ENCODE assay signal across 7 cellular contexts in genomic region chr4:169080970-169081369, GRCh38.
DNase-seq lines count a peak whose midpoint lies in the region; ATAC-seq and TF ChIP-seq lines count a peak whose summit lies in the region.

No MANE protein-coding gene starts in this region.

- ATAC-seq in HG02763 (IDR thresholded peaks at IDR 0.05; ENCODE audit: unreplicated experiment) (peak; percentile 1), upper lobe of left lung (ENCODE audit: low FRiP score in 2 of 2) (peak in 1 of 2 donors; percentile 47)
- ATAC-seq in activated CD4-positive, alpha-beta T cell treated with anti-CD3 and anti-CD28 coated beads for 36 hours: no peak

- no peak for TF ChIP-seq EP300 in upper lobe of left lung (IDR thresholded peaks at IDR 0.05)

- peaks cover 24% of the 10 kb centered on the region for H3K4me1 ChIP-seq in adipocyte (ENCODE audit: control insufficient read depth, insufficient read depth, low read length)
- H3K4me1 ChIP-seq in upper lobe of left lung: peaks cover 14 to 21% (median 21%) of the 10 kb centered on the region in 4 donors

- no peaks in the 10 kb centered on the region for H3K36me3 Mint-ChIP-seq in activated CD4-positive, alpha-beta T cell treated with anti-CD3 and anti-CD28 coated beads for 36 hours (ENCODE audit: low read depth)

- peak overlapping the region; percentile 65 for H3K27ac ChIP-seq in layer of hippocampus (ENCODE audit: low read depth, low read length)
- peak overlapping the region in 3 of 4 donors; percentile 68 to 80 (median 74) for H3K27ac ChIP-seq in upper lobe of left lung

- H3K4me3 Mint-ChIP-seq in activated CD4-positive, alpha-beta T cell treated with anti-CD3 and anti-CD28 coated beads for 36 hours: no peak overlapping the region

- TF ChIP-seq CTCF in upper lobe of left lung (IDR thresholded peaks at IDR 0.05): no peak

- WGBS in upper lobe of left lung, 2 donors: 1 to 2% methylated on average over 2 of the region's 2 CpGs

- H3K27me3 ChIP-seq in adipocyte (replicated peaks; ENCODE audit: control insufficient read depth, insufficient read depth, low read length) (no peaks in the 10 kb centered on the region), layer of hippocampus (ENCODE audit: control insufficient read depth, insufficient read depth, low read length) (no peaks in the 10 kb centered on the region), upper lobe of left lung (no peaks in the 10 kb centered on the region)

- peak overlapping the region; percentile 60 for H3K4me3 ChIP-seq in adipocyte (ENCODE audit: low read length)
- H3K4me3 ChIP-seq in upper lobe of left lung: no peak overlapping the region

- no peaks in the 10 kb centered on the region for H3K9me3 Mint-ChIP-seq in activated CD4-positive, alpha-beta T cell treated with anti-CD3 and anti-CD28 coated beads for 36 hours (ENCODE audit: low read depth)

- H3K9ac ChIP-seq in adipocyte (ENCODE audit: low read length): peak overlapping the region; percentile 73

- peaks cover 14% of the 10 kb centered on the region for H3K27me3 Mint-ChIP-seq in activated CD4-positive, alpha-beta T cell treated with anti-CD3 and anti-CD28 coated beads for 36 hours

- H3K27ac Mint-ChIP-seq in activated CD4-positive, alpha-beta T cell treated with anti-CD3 and anti-CD28 coated beads for 36 hours: no peak overlapping the region

- DNase-seq in adipocyte (ENCODE audit: low read depth): peak; percentile 87
- no peak for DNase-seq in upper lobe of left lung
- DNase-seq in NCI-H1105 treated with DMSO at 0.1 percent for 48 hours (lab: John Stamatoyannopoulos, UW): no peak
- no peak for DNase-seq in SW480 (ENCODE audit: low spot score)
- no peak for DNase-seq in activated CD4-positive, alpha-beta T cell treated with anti-CD3 and anti-CD28 coated beads for 36 hours

- H3K36me3 ChIP-seq in adipocyte (ENCODE audit: control insufficient read depth, insufficient read depth, low read length, severe bottlenecking): peaks cover 13% of the 10 kb centered on the region
- H3K36me3 ChIP-seq in upper lobe of left lung: no peaks in the 10 kb centered on the region

- H3K9me3 ChIP-seq in adipocyte (ENCODE audit: control insufficient read depth, low read length) (no peaks in the 10 kb centered on the region), upper lobe of left lung (no peaks in the 10 kb centered on the region)

- POLR2A ChIA-PET in activated CD4-positive, alpha-beta T cell treated with anti-CD3 and anti-CD28 coated beads for 36 hours (lab: Charles Lee): no interaction called here

- H3K4me1 Mint-ChIP-seq in activated CD4-positive, alpha-beta T cell treated with anti-CD3 and anti-CD28 coated beads for 36 hours: peaks cover 14% of the 10 kb centered on the region

- CTCF ChIA-PET in activated CD4-positive, alpha-beta T cell treated with anti-CD3 and anti-CD28 coated beads for 36 hours (lab: Charles Lee): no interaction called here

- intact Hi-C loops in activated CD4-positive, alpha-beta T cell treated with anti-CD3 and anti-CD28 coated beads for 36 hours (cut with DNase I, micrococcal nuclease): no loop called here

- TF ChIP-seq POLR2A in upper lobe of left lung (IDR thresholded peaks at IDR 0.05): no peak
